ENCODE assay signal across 8 cellular contexts in the genomic region with DNA sequence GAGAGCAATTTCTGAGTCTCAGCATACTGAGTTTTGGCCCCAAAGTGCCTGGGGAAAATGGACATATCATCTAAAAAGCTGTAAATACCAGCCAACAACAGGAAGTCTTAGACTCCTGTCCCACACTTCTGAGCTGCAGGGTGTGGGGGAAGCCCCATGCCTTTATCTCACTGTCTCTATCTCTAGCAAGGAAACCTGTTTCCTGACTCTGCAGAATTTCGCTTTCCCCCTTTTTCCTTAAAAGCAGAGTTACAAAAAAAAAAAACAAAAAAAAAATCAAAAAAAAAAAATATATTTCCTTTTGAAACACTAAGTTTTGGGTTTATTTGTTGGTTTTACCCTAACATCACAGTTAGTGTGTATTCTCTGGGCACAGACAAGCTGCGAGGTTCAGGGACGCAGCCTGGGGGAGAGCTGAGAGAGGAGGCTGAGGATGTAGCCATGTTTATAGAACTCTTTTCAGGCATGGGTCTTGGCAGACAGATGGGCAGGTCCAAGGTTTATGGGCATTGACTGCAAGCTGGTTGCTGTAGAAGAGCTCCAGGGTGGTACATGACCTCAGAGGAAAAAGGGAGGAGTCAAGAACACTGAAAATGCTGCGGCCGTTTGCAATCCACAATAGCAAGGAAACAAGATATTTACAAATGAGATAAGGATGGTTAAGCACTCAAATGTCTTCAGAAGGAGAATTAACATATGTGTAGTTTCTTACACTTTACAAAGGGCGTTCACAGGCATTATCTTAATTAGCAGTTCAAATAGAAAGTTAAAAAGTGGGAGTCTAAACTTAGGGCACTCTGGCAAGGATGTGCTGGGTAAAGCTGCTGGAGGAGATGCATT. TPM values are rescaled to one million over a fixed set of nuclear protein-coding genes. Genes with fewer than 3 reads are reported as not detected.
DNase-seq lines count a peak whose midpoint lies in the region; ATAC-seq lines count a peak whose summit lies in the region.

No MANE protein-coding gene starts in this region.

- H3K9me3 Mint-ChIP-seq in activated naive CD4-positive, alpha-beta T cell treated with anti-CD3 and anti-CD28 coated beads for 36 hours = no peaks in the 10 kb centered on the region

- peak overlapping the region in 1 of 5 donors; percentile 65 for H3K9ac ChIP-seq in subcutaneous abdominal adipose tissue (ENCODE audit: low read length in 5 of 5)

- H3K4me3 Mint-ChIP-seq in activated naive CD4-positive, alpha-beta T cell treated with anti-CD3 and anti-CD28 coated beads for 36 hours = peak overlapping the region; percentile 80

- intact Hi-C loops in activated naive CD4-positive, alpha-beta T cell treated with anti-CD3 and anti-CD28 coated beads for 36 hours (cut with micrococcal nuclease) = loop anchor here (1.0 to 10.0 kb wide), 5 partner anchors 29 to 1828 kb away; partner anchors contain the start of genes DNAJC3 and STK24

- H3K27ac ChIP-seq in subcutaneous abdominal adipose tissue (ENCODE audit: low read depth, low read length) = peak overlapping the region; percentile 98

- H3K4me3 ChIP-seq in subcutaneous abdominal adipose tissue (ENCODE audit: low read depth in 1 of 5, low read length in 5 of 5) = peak overlapping the region in 4 of 5 donors; percentile 26 to 38 (median 28)

- peaks cover 47% of the 10 kb centered on the region for H3K4me1 Mint-ChIP-seq in activated naive CD4-positive, alpha-beta T cell treated with anti-CD3 and anti-CD28 coated beads for 36 hours (ENCODE audit: low read depth)

- H3K4me1 ChIP-seq in subcutaneous abdominal adipose tissue (ENCODE audit: control insufficient read depth in 5 of 5, insufficient read depth in 5 of 5, low read length in 5 of 5) = peaks cover 2 to 75% (median 69%) of the 10 kb centered on the region in 5 donors

- ATAC-seq in GM18499 (IDR thresholded peaks at IDR 0.05; ENCODE audit: insufficient read depth, unreplicated experiment) (peak; percentile 38), GM21786 (IDR thresholded peaks at IDR 0.05; ENCODE audit: unreplicated experiment) (peak; percentile 52)

- DNase-seq in LHCN-M2 (ENCODE audit: low read depth) (peak; percentile 21), kidney tubule cell (ENCODE audit: low spot score) (peak; percentile 47), SK-N-DZ (ENCODE audit: low spot score) (no peak), amniotic stem cell (lab: John Stamatoyannopoulos, UW) (no peak)
- DNase-seq in activated naive CD4-positive, alpha-beta T cell treated with anti-CD3 and anti-CD28 coated beads for 36 hours = peak; percentile 49

- H3K27me3 ChIP-seq in subcutaneous abdominal adipose tissue (ENCODE audit: control insufficient read depth in 5 of 5, insufficient read depth in 4 of 5, low read length in 5 of 5) = no peaks in the 10 kb centered on the region

- H3K36me3 ChIP-seq in subcutaneous abdominal adipose tissue (ENCODE audit: control insufficient read depth in 5 of 5, insufficient read depth in 5 of 5, low read length in 5 of 5) = peaks cover 0 to 9% (median 0%) of the 10 kb centered on the region in 5 donors

- CTCF ChIA-PET in activated naive CD4-positive, alpha-beta T cell treated with anti-CD3 and anti-CD28 coated beads for 36 hours (lab: Charles Lee) = interaction anchor here (0.6 to 1.7 kb wide), 6 partner anchors 15 to 157 kb away, joined by 3 to 8 read pairs (median 3); no protein-coding TSS in a partner anchor

- no peaks in the 10 kb centered on the region for H3K9me3 ChIP-seq in subcutaneous abdominal adipose tissue (ENCODE audit: control insufficient read depth in 5 of 5, low read length in 5 of 5)

- peak overlapping the region; percentile 54 for H3K27ac Mint-ChIP-seq in activated naive CD4-positive, alpha-beta T cell treated with anti-CD3 and anti-CD28 coated beads for 36 hours

- peaks cover 1% of the 10 kb centered on the region for H3K36me3 Mint-ChIP-seq in activated naive CD4-positive, alpha-beta T cell treated with anti-CD3 and anti-CD28 coated beads for 36 hours (ENCODE audit: low read depth)

- H3K27me3 Mint-ChIP-seq in activated naive CD4-positive, alpha-beta T cell treated with anti-CD3 and anti-CD28 coated beads for 36 hours (ENCODE audit: low read depth) = no peaks in the 10 kb centered on the region

RNA-seq across cellular contexts. Expression of gene MBNL2, which starts 4.9 kb away (rescaled TPM):
- 17.7 and 24.4 TPM in 2 replicates for total RNA-seq in LHCN-M2 (2014; rRNA removed)
- polyA plus RNA-seq in LHCN-M2 (2012) = 5.0 TPM
- 10 to 100 TPM; 16.8 to 18.8 TPM for total RNA-seq in activated naive CD4-positive, alpha-beta T cell treated with anti-CD3 and anti-CD28 coated beads for 36 hours
- polyA plus RNA-seq in SK-N-DZ (2014; cell fraction: cytosol; rRNA removed) = 18.6 and 21.7 TPM in 2 replicates
- polyA plus RNA-seq in SK-N-DZ (2014; cell fraction: nucleus; rRNA removed) = 28.6 and 35.0 TPM in 2 replicates

Comparison
In these comparisons a context has a peak if more than half of its experiments do, and no peak if none do; other contexts are left out.
1. DNase-seq: peak in LHCN-M2 (single experiment), activated naive CD4-positive, alpha-beta T cell treated with anti-CD3 and anti-CD28 coated beads for 36 hours (single experiment) and kidney tubule cell (single experiment); none in SK-N-DZ (single experiment) and amniotic stem cell (single experiment).